Comparison of ENCODE assay signal across 2 cellular contexts in genomic region chr19:7597689-7598088, GRCh38.
TF ChIP-seq lines count a peak whose summit lies in the region.

No MANE protein-coding gene starts in this region.

TF ChIP-seq in HEK293, 187 proteins besides CTCF, POLR2A, EP300 and RAD21 (continued from another document):
- TF ChIP-seq ZNF148 (tag by site-specific recombination; IDR thresholded peaks at IDR 0.05; ENCODE audit: borderline replicate concordance) (no peak), PATZ1 (tag by site-specific recombination; IDR thresholded peaks at IDR 0.05) (no peak), ZFP69B (tag by site-specific recombination; IDR thresholded peaks at IDR 0.05) (no peak)
TF ChIP-seq in HEK293: peak in this region for 3.

TF ChIP-seq in neural cell, 6 proteins besides CTCF, POLR2A, EP300 and RAD21 (continued from another document):
- TF ChIP-seq EZH2 (IDR thresholded peaks at IDR 0.05; ENCODE audit: borderline replicate concordance, insufficient read depth, low read length, poor library complexity, severe bottlenecking) = no peak
